8 cellular contexts compared by ENCODE assay signal in the genomic region with DNA sequence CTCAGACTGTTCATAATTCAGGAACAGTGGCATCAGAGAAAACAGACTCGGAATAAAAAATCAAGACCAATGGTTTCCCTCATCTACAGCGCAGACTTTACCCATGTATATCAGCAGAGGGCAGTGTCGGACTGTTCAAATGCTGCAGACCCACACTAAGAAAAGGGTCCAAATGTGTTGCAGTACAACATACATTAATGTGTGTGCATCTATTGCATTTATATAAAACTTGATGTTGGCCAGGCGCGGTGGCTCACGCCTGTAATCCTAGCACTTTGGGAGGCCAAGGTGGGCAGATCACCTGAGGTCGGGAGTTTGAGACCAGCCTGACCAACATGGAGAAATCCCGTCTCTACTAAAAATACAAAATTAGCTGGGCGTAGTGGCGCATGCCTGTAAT. TPM values are rescaled to one million over a fixed set of nuclear protein-coding genes. Genes with fewer than 3 reads are reported as not detected.
A peak's percentile ranks its signal among the peaks of the same experiment; 100 is the strongest.
DNase-seq lines count a peak whose midpoint lies in the region; ATAC-seq and TF ChIP-seq lines count a peak whose summit lies in the region.
"Not testable (repeated sequence)": the region's sequence is repeated elsewhere in the genome, so short reads cannot be mapped to it uniquely, and the experiment has no call there.

No MANE protein-coding gene starts in this region.

- H3K27me3 ChIP-seq in RWPE2 (ENCODE audit: insufficient read depth, poor library complexity, severe bottlenecking); skeletal muscle tissue (ENCODE audit: control insufficient read depth in 3 of 3, insufficient read depth in 3 of 3, low read length in 3 of 3): not testable (repeated sequence)

- not testable (repeated sequence) for H3K4me3 Mint-ChIP-seq in effector memory CD8-positive, alpha-beta T cell

- peak overlapping the region; percentile 25 to 46 (median 42) for H3K9ac ChIP-seq in skeletal muscle tissue (ENCODE audit: low read depth in 1 of 3, low read length in 3 of 3)

- H3K36me3 Mint-ChIP-seq in effector memory CD8-positive, alpha-beta T cell (ENCODE audit: insufficient read depth), result peaks cover 83% of the 10 kb centered on the region

- peaks cover 24% of the 10 kb centered on the region for H3K4me1 ChIP-seq in RWPE2 (ENCODE audit: insufficient read depth, poor library complexity, severe bottlenecking)
- peaks cover 20 to 33% (median 32%) of the 10 kb centered on the region in 3 donors for H3K4me1 ChIP-seq in skeletal muscle tissue (ENCODE audit: control insufficient read depth in 3 of 3, insufficient read depth in 3 of 3, low read length in 3 of 3)

- peak; percentile 45 for DNase-seq in ACHN
- DNase-seq in GM13976 (ENCODE audit: low spot score), result peak; percentile 64
- peak; percentile 64 for DNase-seq in NCI-H1436 treated with DMSO at 0.1 percent for 48 hours (lab: John Stamatoyannopoulos, UW)
- not testable (repeated sequence) for DNase-seq in RWPE2 (ENCODE audit: low spot score)
- peak; percentile 19 for DNase-seq in activated T-cell treated with anti-CD3 and anti-CD28 coated beads for 48 hours (ENCODE audit: low read depth)
- peak; percentile 30 to 41 (median 40) for DNase-seq in effector memory CD8-positive, alpha-beta T cell
- peak; percentile 51 for DNase-seq in kidney tubule cell (ENCODE audit: low spot score)

- in situ Hi-C loops in ACHN (cut with HindIII; ENCODE audit: low pct_ligation_motif_present, low pct_unique_long_range_greater_than_20kb, low sequenced_read_pairs), result not testable (repeated sequence)
- in situ Hi-C loops in GM13976 (cut with MboI; ENCODE audit: low sequenced_read_pairs, unreplicated experiment), result loop anchor here (10.0 to 25.0 kb wide), 2 partner anchors 145 to 553 kb away; no protein-coding TSS in a partner anchor

- TF ChIP-seq CTCF in GM13976 (IDR thresholded peaks at IDR 0.05; ENCODE audit: borderline replicate concordance, control extremely low read depth, extremely low read depth, insufficient read depth, missing control alignments) (peak; percentile 73), RWPE2 (IDR thresholded peaks at IDR 0.05; ENCODE audit: poor library complexity, severe bottlenecking) (peak; percentile 79)

- not testable (repeated sequence) for H3K9me3 ChIP-seq in RWPE2 (ENCODE audit: severe bottlenecking); skeletal muscle tissue (ENCODE audit: control insufficient read depth in 3 of 3, low read length in 3 of 3)

- H3K36me3 ChIP-seq in RWPE2 (ENCODE audit: low read depth) (peaks cover 100% of the 10 kb centered on the region), skeletal muscle tissue (ENCODE audit: control insufficient read depth in 3 of 3, insufficient read depth in 3 of 3, low read length in 3 of 3) (peaks cover 32 to 50% (median 48%) of the 10 kb centered on the region in 3 donors)

- ATAC-seq in RWPE2 (ENCODE audit: low read depth), result not testable (repeated sequence)
- ATAC-seq in effector memory CD8-positive, alpha-beta T cell (replicated peaks), result peak; percentile 69

- not testable (repeated sequence) for H3K27ac Mint-ChIP-seq in effector memory CD8-positive, alpha-beta T cell

- not testable (repeated sequence) for H3K9me3 Mint-ChIP-seq in effector memory CD8-positive, alpha-beta T cell

- H3K4me3 ChIP-seq in RWPE2 (ENCODE audit: severe bottlenecking), result not testable (repeated sequence)
- H3K4me3 ChIP-seq in skeletal muscle tissue (ENCODE audit: low read length in 3 of 3), result peak overlapping the region; percentile 33 to 57 (median 41)

- H3K4me1 Mint-ChIP-seq in effector memory CD8-positive, alpha-beta T cell (ENCODE audit: low read depth in 2 of 2), result peaks cover 9 to 22% of the 10 kb centered on the region in 2 donors

- H3K27ac ChIP-seq in RWPE2 (ENCODE audit: poor library complexity, severe bottlenecking) (peak overlapping the region; percentile 53), skeletal muscle tissue (ENCODE audit: low read depth, low read length) (peak overlapping the region; percentile 71)

- not testable (repeated sequence) for H3K27me3 Mint-ChIP-seq in effector memory CD8-positive, alpha-beta T cell

RNA-seq across cellular contexts. Expression of a gene that starts 38.0 kb away (rescaled TPM):
- 631 TPM for total RNA-seq in skeletal muscle tissue
